ENCODE assay signal across 1 cellular context in genomic region chr3:193744822-193745684, GRCh38.
TF ChIP-seq lines count a peak whose summit lies in the region.

No MANE protein-coding gene starts in this region.

TF ChIP-seq in K562, 482 proteins besides CTCF, POLR2A, EP300 and RAD21 (continued from another document and continues in another):
- TF ChIP-seq ZNF318 (IDR thresholded peaks at IDR 0.05; ENCODE audit: borderline replicate concordance in 1 of 2, low read depth in 1 of 2) (no peak), NFRKB (IDR thresholded peaks at IDR 0.05; ENCODE audit: low read depth) (peak; percentile 46; the same call in 1 of the 2 replicates), ELF2 (CRISPR knock-in tag; IDR thresholded peaks at IDR 0.05) (no peak), TAL1 (IDR thresholded peaks at IDR 0.05) (peak; percentile 35; the same call in 1 of the 2 replicates), PKNOX1 (IDR thresholded peaks at IDR 0.05) (peak; percentile 69; the same call in 1 of the 2 replicates), CBFA2T2 (conservative IDR thresholded peaks at IDR 0.05) (peak; percentile 35; the same call in 1 of the 2 replicates), LEF1 (IDR thresholded peaks at IDR 0.05) (peak; percentile 22; the same call in 1 of the 2 replicates), CXXC5 (CRISPR knock-in tag; IDR thresholded peaks at IDR 0.05) (peak; percentile 49), CUX1 (CRISPR knock-in tag; IDR thresholded peaks at IDR 0.05) (0 out of 2 replicates have a peak, but pooled peaks have one; percentile 27), MAZ (CRISPR knock-in tag; conservative IDR thresholded peaks at IDR 0.05 in 1 of 2, IDR thresholded peaks at IDR 0.05 in 1 of 2) (0 out of 4 replicates have a peak, but pooled peaks of 1 of the 2 experiments have one; percentile 32), ZNF639 (CRISPR knock-in tag; conservative IDR thresholded peaks at IDR 0.05 in 1 of 2, IDR thresholded peaks at IDR 0.05 in 1 of 2) (peak in 1 of 2 experiments; percentile 69; a peak in 2 of 4 replicates), CTBP1 (IDR thresholded peaks at IDR 0.05; ENCODE audit: borderline replicate concordance) (peak; percentile 60; the same call in 1 of the 2 replicates), HOMEZ (CRISPR knock-in tag; IDR thresholded peaks at IDR 0.05) (no peak), ZNF589 (CRISPR knock-in tag; IDR thresholded peaks at IDR 0.05; ENCODE audit: low read depth) (0 out of 2 replicates have a peak, but pooled peaks have one; percentile 31), POLR2AphosphoS5 (IDR thresholded peaks at IDR 0.05; ENCODE audit: control insufficient read depth, insufficient read depth, low read depth, low read length) (peak; percentile 23; the same call in 1 of the 2 replicates), NFYB (IDR thresholded peaks at IDR 0.05; ENCODE audit: extremely low read depth, insufficient read length) (no peak), ELF1 (tag; IDR thresholded peaks at IDR 0.05) (peak; percentile 87), ZFP91 (CRISPR knock-in tag; IDR thresholded peaks at IDR 0.05) (peak; percentile 49; the same call in 1 of the 2 replicates), RUNX1 (IDR thresholded peaks at IDR 0.05; ENCODE audit: low read depth) (no peak), DACH1 (IDR thresholded peaks at IDR 0.05; ENCODE audit: partially characterized antibody) (peak; percentile 94), COPS2 (conservative IDR thresholded peaks at IDR 0.05) (no peak), NR4A1 (CRISPR knock-in tag; IDR thresholded peaks at IDR 0.05) (no peak), NR4A1 (tag; IDR thresholded peaks at IDR 0.05) (0 out of 2 replicates have a peak, but pooled peaks have one; percentile 66), BACH1 (tag; IDR thresholded peaks at IDR 0.05) (peak; percentile 23; the same call in 1 of the 2 replicates), MAFG (tag; conservative IDR thresholded peaks at IDR 0.05) (peak; percentile 81), DEAF1 (CRISPR knock-in tag; IDR thresholded peaks at IDR 0.05) (0 out of 2 replicates have a peak, but pooled peaks have one; percentile 6), MTA3 (IDR thresholded peaks at IDR 0.05; ENCODE audit: borderline replicate concordance) (0 out of 2 replicates have a peak, but pooled peaks have one; percentile 31), ID3 (CRISPR knock-in tag; IDR thresholded peaks at IDR 0.05) (no peak), ID3 (tag; IDR thresholded peaks at IDR 0.05) (peak; percentile 65; the same call in 1 of the 2 replicates), SOX6 (IDR thresholded peaks at IDR 0.05) (peak; percentile 70), ZFP30 (CRISPR knock-in tag; IDR thresholded peaks at IDR 0.05; ENCODE audit: borderline replicate concordance) (no peak), IRF2 (CRISPR knock-in tag; IDR thresholded peaks at IDR 0.05) (no peak), TEAD1 (CRISPR knock-in tag; IDR thresholded peaks at IDR 0.05) (peak; percentile 52 to 59; a peak in 2 of 4 replicates), ZNF143 (CRISPR knock-in tag; IDR thresholded peaks at IDR 0.05) (no peak), NRF1 (conservative IDR thresholded peaks at IDR 0.05 in 1 of 2, IDR thresholded peaks at IDR 0.05 in 1 of 2) (0 out of 4 replicates have a peak, but pooled peaks of 1 of the 2 experiments have one; percentile 3), FOSL1 (tag; conservative IDR thresholded peaks at IDR 0.05) (0 out of 2 replicates have a peak, but pooled peaks have one; percentile 32), MEF2A (IDR thresholded peaks at IDR 0.05; ENCODE audit: control insufficient read depth, low read depth, low read length) (no peak), ARID1B (IDR thresholded peaks at IDR 0.05) (peak; percentile 73), ZNF695 (CRISPR knock-in tag; IDR thresholded peaks at IDR 0.05) (no peak), SPI1 (IDR thresholded peaks at IDR 0.05; ENCODE audit: borderline replicate concordance, low read depth, low read length) (0 out of 2 replicates have a peak, but pooled peaks have one; percentile 1)
